In genomic region chr11:19715373-19715772, GRCh38 we compare ENCODE assay signal across 8 cellular contexts. TPM values are rescaled to one million over a fixed set of nuclear protein-coding genes. Genes with fewer than 3 reads are reported as not detected.
DNase-seq lines count a peak whose midpoint lies in the region; ATAC-seq and TF ChIP-seq lines count a peak whose summit lies in the region.

No MANE protein-coding gene starts in this region.

- no CpG with 5 or more reads among the region's 6 CpGs for WGBS in H9 (ENCODE audit: extremely low coverage, insufficient read length, low lambda C conversion rate)

- H3K9ac ChIP-seq in neural progenitor cell = no peak overlapping the region
- no peak overlapping the region for H3K9ac ChIP-seq in H9 (ENCODE audit: extremely low read depth, insufficient read length, low read length)

- peaks cover 22% of the 10 kb centered on the region for H3F3A ChIP-seq in neural progenitor cell (ENCODE audit: low read depth)

- peaks cover 13% of the 10 kb centered on the region for H4K20me1 ChIP-seq in neural progenitor cell (ENCODE audit: low read depth)
- H4K20me1 ChIP-seq in H9 (ENCODE audit: control insufficient read depth, insufficient read depth, insufficient read length) = no peaks in the 10 kb centered on the region

- H2BK15ac ChIP-seq in H9 (ENCODE audit: low read depth, low read length) = no peak overlapping the region

- no peak overlapping the region for H2BK5ac ChIP-seq in H9 (ENCODE audit: insufficient read length, low read length)

- no peak overlapping the region for H3K23ac ChIP-seq in H9 (ENCODE audit: insufficient read length, low read depth, low read length)

- TF ChIP-seq CTCF in Panc1 (IDR thresholded peaks at IDR 0.05) = no peak
- TF ChIP-seq CTCF in neural progenitor cell (IDR thresholded peaks at IDR 0.05) = no peak
- no peak for TF ChIP-seq CTCF in H9 (conservative IDR thresholded peaks at IDR 0.05)
- TF ChIP-seq CTCF in A673 (conservative IDR thresholded peaks at IDR 0.05; ENCODE audit: low read depth, low read length) = no peak

- H3K4me1 ChIP-seq in Panc1 (ENCODE audit: control insufficient read depth, insufficient read depth, low read length) (peaks cover 43% of the 10 kb centered on the region), neural progenitor cell (peaks cover 48% of the 10 kb centered on the region), H9 (ENCODE audit: insufficient read depth, low read length) (no peaks in the 10 kb centered on the region), A673 (ENCODE audit: insufficient read depth, low read length, poor library complexity, severe bottlenecking) (no peaks in the 10 kb centered on the region)

- H3K4me3 ChIP-seq in Panc1 (ENCODE audit: low read depth in 2 of 2, low read length in 2 of 2) (peak overlapping the region; percentile 64 to 91), neural progenitor cell (no peak overlapping the region), A673 (ENCODE audit: low read depth, low read length, poor library complexity, severe bottlenecking) (no peak overlapping the region)

- H2BK12ac ChIP-seq in H9 (ENCODE audit: insufficient read length, low read depth, low read length) = no peak overlapping the region

- H3K27ac ChIP-seq in Panc1 (ENCODE audit: low read length) (peak overlapping the region; percentile 80), epithelial cell of prostate (peak overlapping the region; percentile 8), neural progenitor cell (no peak overlapping the region), H9 (ENCODE audit: insufficient read length, low read depth, low read length) (no peak overlapping the region), A673 (ENCODE audit: low read depth, low read length, poor library complexity, severe bottlenecking) (no peak overlapping the region)

- H3K9me3 ChIP-seq in Panc1 (ENCODE audit: control insufficient read depth, insufficient read depth, low read depth, low read length) = no peaks in the 10 kb centered on the region
- no peaks in the 10 kb centered on the region for H3K9me3 ChIP-seq in neural progenitor cell (ENCODE audit: low read depth)
- no peaks in the 10 kb centered on the region for H3K9me3 ChIP-seq in H9 (ENCODE audit: control insufficient read depth, low read depth, low read length)
- no peaks in the 10 kb centered on the region for H3K9me3 ChIP-seq in A673 (ENCODE audit: low read depth, low read length, poor library complexity, severe bottlenecking)

- H3K36me3 ChIP-seq in Panc1 (ENCODE audit: control insufficient read depth, insufficient read depth, low read length) (no peaks in the 10 kb centered on the region), neural progenitor cell (no peaks in the 10 kb centered on the region), A673 (ENCODE audit: insufficient read depth, low read length, poor library complexity, severe bottlenecking) (no peaks in the 10 kb centered on the region)

- H3K9me3 Mint-ChIP-seq in neural progenitor cell (no peaks in the 10 kb centered on the region), H9 (no peaks in the 10 kb centered on the region)

- POLR2A ChIA-PET in Panc1 (lab: Charles Lee) (no interaction called here), A673 (lab: Charles Lee; ENCODE audit: low non-redundant PET) (no interaction called here)

- BruUV-seq in Panc1 (replicated peaks; lab: Mats Ljungman, UMichigan) (no TSS peak), A673 (replicated peaks; lab: Mats Ljungman, UMichigan) (no TSS peak)

- peaks cover 24% of the 10 kb centered on the region for H3K23me2 ChIP-seq in H9 (ENCODE audit: insufficient read length, low read depth, low read length, poor library complexity, severe bottlenecking)

- no peak overlapping the region for H3K4ac ChIP-seq in H9 (ENCODE audit: low read depth, low read length)

- H3K27ac Mint-ChIP-seq in neural progenitor cell = no peak overlapping the region
- H3K27ac Mint-ChIP-seq in H9 = no peak overlapping the region

- ATAC-seq in Panc1 (peak; percentile 22), HG02938 (IDR thresholded peaks at IDR 0.05; ENCODE audit: unreplicated experiment) (no peak)

- CTCF ChIA-PET in Panc1 (lab: Charles Lee) = interaction anchor here (1.4 kb wide), 1 partner anchor 27 kb away, joined by 3 read pairs; no protein-coding TSS in a partner anchor
- CTCF ChIA-PET in A673 (lab: Charles Lee) = no interaction called here

- no peak overlapping the region for H4K91ac ChIP-seq in H9 (ENCODE audit: insufficient read length, low read depth, low read length)

- H3K4me2 ChIP-seq in neural progenitor cell (no peak overlapping the region), H9 (ENCODE audit: insufficient read depth, insufficient read length, low read length) (no peak overlapping the region)

- no peak overlapping the region for H3K18ac ChIP-seq in H9 (ENCODE audit: insufficient read length, low read depth, low read length)

- H3T11ph ChIP-seq in H9 (ENCODE audit: low read length) = no peak overlapping the region

- DNase-seq in AG20443 (ENCODE audit: low spot score) = peak; percentile 67
- DNase-seq in Panc1 (ENCODE audit: low read depth, low spot score) = peak; percentile 83
- peak; percentile 52 for DNase-seq in epithelial cell of prostate (ENCODE audit: low read depth, low spot score)
- no peak for DNase-seq in neural progenitor cell (ENCODE audit: low spot score)
- DNase-seq in H9 = no peak
- DNase-seq in A673 (ENCODE audit: low spot score) = no peak
- DNase-seq in NOMO-1 treated with DMSO at 0.1 percent for 48 hours (lab: John Stamatoyannopoulos, UW; ENCODE audit: unreplicated experiment) = no peak

- no peak overlapping the region for H3K14ac ChIP-seq in H9 (ENCODE audit: insufficient read depth, low read length)

- H3K79me1 ChIP-seq in H9 (ENCODE audit: insufficient read depth, low read depth, low read length, poor library complexity, severe bottlenecking) = no peaks in the 10 kb centered on the region

- intact Hi-C loops in Panc1 (cut with micrococcal nuclease; ENCODE audit: unreplicated experiment) = no loop called here
- intact Hi-C loops in A673 (cut with micrococcal nuclease; ENCODE audit: unreplicated experiment) = no loop called here

- H3K56ac ChIP-seq in H9 (ENCODE audit: insufficient read length, low read depth, low read length) = no peak overlapping the region

- no peak overlapping the region for H2AFZ ChIP-seq in neural progenitor cell (replicated peaks)
- no peak overlapping the region for H2AFZ ChIP-seq in H9 (ENCODE audit: low read length)

- H3K36me3 Mint-ChIP-seq in neural progenitor cell (no peaks in the 10 kb centered on the region), H9 (ENCODE audit: insufficient read depth in 1 of 3, low read depth in 3 of 3) (peaks cover 0 to 3% (median 0%) of the 10 kb centered on the region in 3 experiments; a peak in 2 of 7 replicates)

- peaks cover 22% of the 10 kb centered on the region for H3K27me3 Mint-ChIP-seq in neural progenitor cell (ENCODE audit: insufficient read depth, low read depth)
- H3K27me3 Mint-ChIP-seq in H9 (ENCODE audit: low read depth) = peaks cover 72% of the 10 kb centered on the region

- peaks cover 60% of the 10 kb centered on the region for H3K4me1 Mint-ChIP-seq in neural progenitor cell
- peaks cover 24 to 37% of the 10 kb centered on the region in 2 experiments for H3K4me1 Mint-ChIP-seq in H9

- H2BK20ac ChIP-seq in H9 (ENCODE audit: low read depth, low read length, poor library complexity, severe bottlenecking) = no peak overlapping the region

- no peak overlapping the region for H4K8ac ChIP-seq in H9 (replicated peaks; ENCODE audit: insufficient read length, low read depth, low read length)

- H2AK5ac ChIP-seq in H9 (ENCODE audit: insufficient read length, low read length) = no peak overlapping the region

- H3K27me3 ChIP-seq in Panc1 (ENCODE audit: control insufficient read depth, insufficient read depth, low read length) = no peaks in the 10 kb centered on the region
- peaks cover 63% of the 10 kb centered on the region for H3K27me3 ChIP-seq in neural progenitor cell
- H3K27me3 ChIP-seq in H9 (ENCODE audit: insufficient read depth, low read length) = peaks cover 28% of the 10 kb centered on the region; the same call in 1 of the 2 replicates
- H3K27me3 ChIP-seq in A673 (replicated peaks; ENCODE audit: insufficient read depth, low read depth, low read length, poor library complexity) = peaks cover 37% of the 10 kb centered on the region

- H3K79me2 ChIP-seq in neural progenitor cell (ENCODE audit: low read depth) (no peaks in the 10 kb centered on the region), H9 (ENCODE audit: insufficient read depth, low read length) (no peaks in the 10 kb centered on the region)

- H4K5ac ChIP-seq in H9 (ENCODE audit: insufficient read length, low read depth, low read length) = no peak overlapping the region

- no peak overlapping the region for H2BK120ac ChIP-seq in H9 (ENCODE audit: low read depth, low read length, poor library complexity, severe bottlenecking)

- H3K4me3 Mint-ChIP-seq in neural progenitor cell = peak overlapping the region; percentile 75
- H3K4me3 Mint-ChIP-seq in H9 = peak overlapping the region in 1 of 2 experiments; percentile 46; a peak in 1 of 5 replicates

- in situ Hi-C loops in Panc1 (cut with HindIII; ENCODE audit: low pct_unique_long_range_greater_than_20kb, low sequenced_read_pairs) = no loop called here

RNA-seq across cellular contexts. Expression of gene NAV2, which starts 2.7 kb away (rescaled TPM):
- total RNA-seq in Panc1 (2021; ENCODE audit: unreplicated experiment) (22.7 TPM), neural progenitor cell (ENCODE audit: low replicate concordance) (9.6 and 18.1 TPM in 2 replicates), H9 (2021) (41.0 and 46.3 TPM in 2 replicates), A673 (2021) (0.07 TPM in 1 of 2 replicates, not detected in the other)
- 5.9 TPM for polyA plus RNA-seq in Panc1 (2012; ENCODE audit: insufficient read length)

Comparison
In these comparisons a context has a peak if more than half of its experiments do, and no peak if none do; other contexts are left out.
1. DNase-seq: peak in AG20443 (single experiment), Panc1 (single experiment) and epithelial cell of prostate (single experiment); none in neural progenitor cell (single experiment), H9 (single experiment), A673 (single experiment) and NOMO-1 treated with DMSO at 0.1 percent for 48 hours (single experiment).
2. H3K27ac ChIP-seq: peak in Panc1 (single experiment) and epithelial cell of prostate (single experiment); none in neural progenitor cell (single experiment), H9 (single experiment) and A673 (single experiment).
3. H3K4me3 ChIP-seq: peak in Panc1 (2 of 2); none in neural progenitor cell (single experiment) and A673 (single experiment).